21 cellular contexts compared by ENCODE assay signal in genomic region chr16:83397601-83398000, GRCh38.
"Had no signal": no experiment of that assay in that cellular context is flagged by ENCODE, and none has a peak within 500 bp of the region (broad histone marks: within the 10 kb centered on the region; RNA-seq: fewer than 3 reads in every experiment).

No MANE protein-coding gene starts in this region.

- H3K27ac ChIP-seq: colonic mucosa, epithelial cell of prostate, esophagus squamous epithelium, foreskin keratinocyte, gastroesophageal sphincter, heart right ventricle, left lung, lower lobe of right lung had no signal

- H3K27me3 ChIP-seq: colonic mucosa, esophagus squamous epithelium, foreskin keratinocyte, gastroesophageal sphincter, heart right ventricle, left lung had no signal

- H3K4me1 ChIP-seq: colonic mucosa, left lung, lower lobe of right lung had no signal

- DNase-seq: colonic mucosa; cortex of kidney; effector CD8-positive, alpha-beta T cell; effector memory CD8-positive, alpha-beta T cell; endodermal cell; erythroblast; esophagus squamous epithelium; foreskin keratinocyte; head of caudate nucleus; heart right ventricle; hippocampal formation; left cardiac atrium; left lung; left ventricle myocardium superior; lower lobe of right lung; mesenchymal stem cell; mucosa of descending colon; naive B cell had no signal

- ATAC-seq: effector memory CD8-positive, alpha-beta T cell; esophagus mucosa; foreskin keratinocyte; gastroesophageal sphincter; heart right ventricle; left cardiac atrium; left lung; left ventricle myocardium superior; lower lobe of right lung; mucosa of descending colon had no signal

- H3K36me3 ChIP-seq: colonic mucosa, esophagus squamous epithelium, gastroesophageal sphincter, heart right ventricle, left lung, lower lobe of right lung had no signal

- H3K9me3 ChIP-seq: colonic mucosa, esophagus squamous epithelium, lower lobe of right lung, mucosa of descending colon had no signal

- H3K4me3 ChIP-seq: colonic mucosa, esophagus squamous epithelium, gastroesophageal sphincter, heart right ventricle, left lung, lower lobe of right lung, mucosa of descending colon had no signal
